ENCODE assay signal across 2 cellular contexts in genomic region chr6:37013516-37014491, GRCh38.
TF ChIP-seq lines count a peak whose summit lies in the region.

No MANE protein-coding gene starts in this region.

TF ChIP-seq in HepG2, 621 proteins besides CTCF, POLR2A, EP300 and RAD21 (continues in another document):
- 0 out of 2 replicates have a peak, but pooled peaks have one; percentile 16 for TF ChIP-seq ZNF687 (CRISPR knock-in tag; IDR thresholded peaks at IDR 0.05)
- TF ChIP-seq NCOA2 (CRISPR knock-in tag; IDR thresholded peaks at IDR 0.05) = no peak
- 0 out of 2 replicates have a peak, but pooled peaks have one; percentile 19 for TF ChIP-seq NFIB (CRISPR knock-in tag; IDR thresholded peaks at IDR 0.05; ENCODE audit: borderline replicate concordance)
- peak; percentile 38; the same call in 1 of the 2 replicates for TF ChIP-seq ZNF768 (CRISPR knock-in tag; IDR thresholded peaks at IDR 0.05)
- TF ChIP-seq U2AF1 (optimal IDR thresholded peaks at IDR 0.05; ENCODE audit: low read depth, low read length) = no peak
- no peak for TF ChIP-seq ZNF318 (CRISPR knock-in tag; IDR thresholded peaks at IDR 0.05)
- no peak for TF ChIP-seq REXO4 (CRISPR knock-in tag; IDR thresholded peaks at IDR 0.05; ENCODE audit: borderline replicate concordance)
- TF ChIP-seq MEF2D (CRISPR knock-in tag; IDR thresholded peaks at IDR 0.05) = no peak
- no peak for TF ChIP-seq TOE1 (CRISPR knock-in tag; IDR thresholded peaks at IDR 0.05)
- no peak for TF ChIP-seq MXI1 (IDR thresholded peaks at IDR 0.05; ENCODE audit: borderline replicate concordance, low read depth, low read length)
- TF ChIP-seq JUND (CRISPR knock-in tag; IDR thresholded peaks at IDR 0.05) = no peak

TF ChIP-seq in SK-N-SH treated with all-trans-retinoic acid at 6 μM for 48 hours, 23 proteins besides CTCF, POLR2A, EP300 and RAD21:
- TF ChIP-seq ESRRG (CRISPR knock-in tag; IDR thresholded peaks at IDR 0.05) (no peak), TCF4 (CRISPR knock-in tag; IDR thresholded peaks at IDR 0.05; ENCODE audit: borderline replicate concordance) (no peak), CREB5 (CRISPR knock-in tag; IDR thresholded peaks at IDR 0.05; ENCODE audit: low read depth) (no peak), BACH2 (CRISPR knock-in tag; IDR thresholded peaks at IDR 0.05; ENCODE audit: borderline replicate concordance) (no peak), ARNTL (CRISPR knock-in tag; IDR thresholded peaks at IDR 0.05; ENCODE audit: borderline replicate concordance, low read depth) (no peak), ZFP30 (CRISPR knock-in tag; IDR thresholded peaks at IDR 0.05) (no peak), PPARA (CRISPR knock-in tag; IDR thresholded peaks at IDR 0.05; ENCODE audit: borderline replicate concordance) (no peak), PATZ1 (CRISPR knock-in tag; IDR thresholded peaks at IDR 0.05; ENCODE audit: borderline replicate concordance) (no peak), RARB (CRISPR knock-in tag; IDR thresholded peaks at IDR 0.05) (no peak), ZNF565 (CRISPR knock-in tag; conservative IDR thresholded peaks at IDR 0.05; ENCODE audit: low read depth) (no peak), ZC3H10 (CRISPR knock-in tag; IDR thresholded peaks at IDR 0.05) (no peak), ZFP3 (CRISPR knock-in tag; IDR thresholded peaks at IDR 0.05) (no peak), ZNF70 (CRISPR knock-in tag; IDR thresholded peaks at IDR 0.05) (no peak), GLIS3 (CRISPR knock-in tag; IDR thresholded peaks at IDR 0.05) (no peak), POU6F1 (CRISPR knock-in tag; IDR thresholded peaks at IDR 0.05; ENCODE audit: borderline replicate concordance, low read depth) (no peak), TOX (CRISPR knock-in tag; IDR thresholded peaks at IDR 0.05; ENCODE audit: borderline replicate concordance) (no peak)
